In genomic region chr3:75643031-75643800, GRCh38 we compare ENCODE assay signal across 8 cellular contexts. TPM values are rescaled to one million over a fixed set of nuclear protein-coding genes. Genes with fewer than 3 reads are reported as not detected.
DNase-seq lines count a peak whose midpoint lies in the region; ATAC-seq and TF ChIP-seq lines count a peak whose summit lies in the region.
"Not testable (repeated sequence)": the region's sequence is repeated elsewhere in the genome, so short reads cannot be mapped to it uniquely, and the experiment has no call there.

No MANE protein-coding gene starts in this region.

- H3K27ac ChIP-seq in lower lobe of right lung, result not testable (repeated sequence)

- not testable (repeated sequence) for H3K27me3 Mint-ChIP-seq in T-helper 1 cell treated with Interleukin-12 subunit alpha and Interleukin-12 subunit beta and Interleukin-4 antibody, amounts not matched to agents 30 μg/mL and 1 μg/mL, for 36 hours (ENCODE audit: low read depth)

- TF ChIP-seq EP300 in Ishikawa (IDR thresholded peaks at IDR 0.05; ENCODE audit: borderline replicate concordance), result not testable (repeated sequence)

- H3K36me3 Mint-ChIP-seq in T-helper 1 cell treated with Interleukin-12 subunit alpha and Interleukin-12 subunit beta and Interleukin-4 antibody, amounts not matched to agents 30 μg/mL and 1 μg/mL, for 36 hours (ENCODE audit: low read depth), result not testable (repeated sequence)

- TF ChIP-seq RAD21 in Ishikawa (IDR thresholded peaks at IDR 0.05; ENCODE audit: low read depth), result peak; percentile 60

- H3K4me3 Mint-ChIP-seq in T-helper 1 cell treated with Interleukin-12 subunit alpha and Interleukin-12 subunit beta and Interleukin-4 antibody, amounts not matched to agents 30 μg/mL and 1 μg/mL, for 36 hours, result peak overlapping the region; percentile 71

- peak; percentile 45 for TF ChIP-seq CTCF in astrocyte of the cerebellum (IDR thresholded peaks at IDR 0.05; ENCODE audit: low read depth, low read length, missing control alignments)
- peak; percentile 52 for TF ChIP-seq CTCF in lower lobe of right lung (IDR thresholded peaks at IDR 0.05)
- peak; percentile 40 for TF ChIP-seq CTCF in retinal pigment epithelial cell (conservative IDR thresholded peaks at IDR 0.05; ENCODE audit: low read depth, low read length)

- intact Hi-C loops in lower lobe of right lung (cut with DNase I), result not testable (repeated sequence)

- peak overlapping the region; percentile 52 for H3K27ac Mint-ChIP-seq in T-helper 1 cell treated with Interleukin-12 subunit alpha and Interleukin-12 subunit beta and Interleukin-4 antibody, amounts not matched to agents 30 μg/mL and 1 μg/mL, for 36 hours

- not testable (repeated sequence) for H3K9me3 ChIP-seq in lower lobe of right lung

- H3K4me1 Mint-ChIP-seq in T-helper 1 cell treated with Interleukin-12 subunit alpha and Interleukin-12 subunit beta and Interleukin-4 antibody, amounts not matched to agents 30 μg/mL and 1 μg/mL, for 36 hours (ENCODE audit: low read depth), result peaks cover 19% of the 10 kb centered on the region

- ATAC-seq in lower lobe of right lung, result not testable (repeated sequence)

- H3K27me3 ChIP-seq in lower lobe of right lung (ENCODE audit: low read depth), result not testable (repeated sequence)

- H3K4me3 ChIP-seq in GM08714 (ENCODE audit: low read length), result peak overlapping the region; percentile 36; the same call in 1 of the 2 replicates
- H3K4me3 ChIP-seq in astrocyte of the cerebellum (ENCODE audit: low read depth, low read length); lower lobe of right lung; retinal pigment epithelial cell (ENCODE audit: low read length): not testable (repeated sequence)

- H3K4me1 ChIP-seq in lower lobe of right lung, result not testable (repeated sequence)

- H3K36me3 ChIP-seq in lower lobe of right lung, result not testable (repeated sequence)

- in situ Hi-C loops in astrocyte of the cerebellum (cut with HindIII; ENCODE audit: low sequenced_read_pairs), result not testable (repeated sequence)

- not testable (repeated sequence) for H3K9me3 Mint-ChIP-seq in T-helper 1 cell treated with Interleukin-12 subunit alpha and Interleukin-12 subunit beta and Interleukin-4 antibody, amounts not matched to agents 30 μg/mL and 1 μg/mL, for 36 hours

- DNase-seq in AG08396 (ENCODE audit: low spot score) (peak; percentile 23), astrocyte of the cerebellum (ENCODE audit: low read depth) (peak; percentile 34), fibroblast of gingiva (ENCODE audit: low read depth) (peak; percentile 49)
- DNase-seq in lower lobe of right lung; retinal pigment epithelial cell (ENCODE audit: low read depth): not testable (repeated sequence)

RNA-seq across cellular contexts. Expression of gene FRG2C, which starts 20.9 kb away (rescaled TPM):
- total RNA-seq in lower lobe of right lung, result not detected
